In the genomic region with DNA sequence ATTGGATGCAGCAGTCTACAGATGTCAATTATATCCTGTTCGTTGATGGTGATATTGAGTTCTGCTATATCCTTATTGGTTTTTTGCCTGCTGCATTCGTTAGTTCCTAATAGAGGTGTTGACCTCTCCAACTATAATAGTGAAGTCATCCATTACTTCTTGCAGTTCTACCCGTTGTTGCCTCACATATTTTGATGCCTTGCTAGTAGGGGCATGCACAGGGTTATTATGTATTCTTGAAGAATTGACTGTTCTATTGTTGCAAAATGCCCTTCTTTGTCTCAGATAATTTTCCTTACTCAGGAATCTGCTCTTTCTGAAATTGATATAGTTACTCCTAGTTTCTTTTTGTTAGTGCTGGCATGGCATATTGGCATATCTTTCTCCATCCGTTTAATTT, we compare ENCODE assay signal across 28 cellular contexts.
"Had no signal": no experiment of that assay in that cellular context is flagged by ENCODE, and none has a peak within 500 bp of the region (broad histone marks: within the 10 kb centered on the region; RNA-seq: fewer than 3 reads in every experiment).

No MANE protein-coding gene starts in this region.

- H3K4me1 Mint-ChIP-seq: naive thymus-derived CD8-positive, alpha-beta T cell; nephron; neural progenitor cell; stimulated activated effector memory CD8-positive, alpha-beta T cell treated with anti-CD3 and anti-CD28 coated beads, Interleukin-12 subunit alpha, Interleukin-12 subunit beta, amount 100 ng/mL, for 72 hours had no signal

- H3K36me3 ChIP-seq: neural progenitor cell, ovary, right lobe of liver, sigmoid colon, stomach, thoracic aorta, thyroid gland, tibial nerve, upper lobe of left lung, vagina had no signal

- H2AFZ ChIP-seq: neural progenitor cell, parathyroid adenoma had no signal

- H3K4me3 Mint-ChIP-seq: naive thymus-derived CD8-positive, alpha-beta T cell; nephron; neural progenitor cell; stimulated activated effector memory CD8-positive, alpha-beta T cell treated with anti-CD3 and anti-CD28 coated beads, Interleukin-12 subunit alpha, Interleukin-12 subunit beta, amount 100 ng/mL, for 72 hours; stimulated activated naive B cell treated with anti-CD40 and anti-IgM and Interleukin-4, amounts not matched to agents 10 μg/mL and 1 μg/mL and 100 μg/mL, for 72 hours; stimulated activated naive CD8-positive, alpha-beta T cell treated with anti-CD3 and anti-CD28 coated beads, Interleukin-15, Interleukin-2, amounts not matched to agents 100 ng/mL and 50 ng/mL, for 24 hours had no signal

- H3K4me1 ChIP-seq: neural progenitor cell, parathyroid adenoma, psoas muscle, right lobe of liver, sigmoid colon, stomach, thyroid gland, tibial nerve, upper lobe of left lung, vagina had no signal

- ATAC-seq: naive thymus-derived CD8-positive, alpha-beta T cell; psoas muscle; right cardiac atrium; right lobe of liver; stimulated activated effector memory CD8-positive, alpha-beta T cell treated with anti-CD3 and anti-CD28 coated beads, Interleukin-12 subunit alpha, Interleukin-12 subunit beta, amount 100 ng/mL, for 72 hours; stimulated activated naive B cell treated with anti-CD40 and anti-IgM and Interleukin-4, amounts not matched to agents 10 μg/mL and 1 μg/mL and 100 μg/mL, for 72 hours had no signal

- H3K4me3 ChIP-seq: neural progenitor cell, ovary, psoas muscle, right lobe of liver, sigmoid colon, stomach, thoracic aorta, thyroid gland, tibial nerve, upper lobe of left lung, vagina had no signal

- H3K27me3 Mint-ChIP-seq: progenitor cell of endocrine pancreas; stimulated activated naive B cell treated with anti-CD40 and anti-IgM and Interleukin-4, amounts not matched to agents 10 μg/mL and 1 μg/mL and 100 μg/mL, for 72 hours had no signal

- DNase-seq: naive thymus-derived CD8-positive, alpha-beta T cell; occipital lobe; ovary; posterior cingulate gyrus; psoas muscle; right cardiac atrium; right lobe of liver; sigmoid colon; small intestine; stimulated activated CD4-positive, alpha-beta T cell treated with anti-CD3 and anti-CD28 coated beads, Interleukin-15, amount 100 ng/mL, for 24 hours; stimulated activated CD4-positive, alpha-beta T cell treated with anti-CD3 and anti-CD28 coated beads, Interleukin-2, amount 100 ng/mL, for 24 hours; stimulated activated CD4-positive, alpha-beta T cell treated with anti-CD3 and anti-CD28 coated beads, Interleukin-2, amount 100 ng/mL, for 48 hours; stimulated activated CD4-positive, alpha-beta T cell treated with anti-CD3 and anti-CD28 coated beads, Interleukin-4, amount 100 ng/mL, for 24 hours; stimulated activated naive B cell treated with anti-CD40 and anti-IgM and Interleukin-4, amounts not matched to agents 10 μg/mL and 1 μg/mL and 100 μg/mL, for 72 hours; stimulated activated naive CD4-positive, alpha-beta T cell treated with Interleukin-2 at 50 U/mL for 16 hours; stomach; thyroid gland; trophoblast cell; upper lobe of left lung had no signal

- H3K4me2 ChIP-seq: neural progenitor cell had no signal

- H3K27ac ChIP-seq: neural progenitor cell, ovary, parathyroid adenoma, psoas muscle, right lobe of liver, sigmoid colon, stomach, thoracic aorta, thyroid gland, tibial nerve, upper lobe of left lung, vagina had no signal

- H3K9me3 ChIP-seq: ovary, psoas muscle, right lobe of liver, thoracic aorta, thyroid gland, tibial nerve, upper lobe of left lung, vagina had no signal

- H3K9ac ChIP-seq: neural progenitor cell, parathyroid adenoma had no signal

- H3K27ac Mint-ChIP-seq: naive thymus-derived CD8-positive, alpha-beta T cell; nephron; neural progenitor cell; progenitor cell of endocrine pancreas; stimulated activated effector memory CD8-positive, alpha-beta T cell treated with anti-CD3 and anti-CD28 coated beads, Interleukin-12 subunit alpha, Interleukin-12 subunit beta, amount 100 ng/mL, for 72 hours; stimulated activated naive B cell treated with anti-CD40 and anti-IgM and Interleukin-4, amounts not matched to agents 10 μg/mL and 1 μg/mL and 100 μg/mL, for 72 hours; stimulated activated naive CD8-positive, alpha-beta T cell treated with anti-CD3 and anti-CD28 coated beads, Interleukin-15, Interleukin-2, amounts not matched to agents 100 ng/mL and 50 ng/mL, for 24 hours had no signal

- H3K36me3 Mint-ChIP-seq: neural progenitor cell; stimulated activated effector memory CD8-positive, alpha-beta T cell treated with anti-CD3 and anti-CD28 coated beads, Interleukin-12 subunit alpha, Interleukin-12 subunit beta, amount 100 ng/mL, for 72 hours had no signal

- H3K79me2 ChIP-seq: parathyroid adenoma had no signal

- H3K27me3 ChIP-seq: neural progenitor cell, ovary, right lobe of liver, sigmoid colon, stomach, thyroid gland, tibial nerve, upper lobe of left lung, vagina had no signal
